ENCODE assay signal across 18 cellular contexts in the genomic region with DNA sequence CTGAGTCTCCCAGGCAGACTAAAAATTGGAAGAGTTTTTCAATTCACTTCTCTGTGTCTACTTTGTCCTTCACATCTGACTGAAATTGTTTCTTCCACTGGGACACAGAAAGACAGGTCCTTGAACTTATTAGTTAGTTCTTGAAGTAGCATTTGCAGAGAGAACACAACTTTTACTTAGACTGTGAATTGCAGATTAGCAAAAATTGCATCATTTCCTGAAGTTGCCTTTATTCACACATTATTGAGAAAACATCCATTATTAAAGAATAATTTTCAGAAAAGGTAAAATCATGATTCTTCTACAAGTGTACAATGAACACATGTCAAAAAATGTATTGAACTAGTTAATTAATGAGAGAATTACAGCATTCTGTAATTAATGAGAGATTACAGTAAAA. TPM values are rescaled to one million over a fixed set of nuclear protein-coding genes. Genes with fewer than 3 reads are reported as not detected.
DNase-seq lines count a peak whose midpoint lies in the region; ATAC-seq and TF ChIP-seq lines count a peak whose summit lies in the region.
"Had no signal": no experiment of that assay in that cellular context is flagged by ENCODE, and none has a peak within 500 bp of the region (broad histone marks: within the 10 kb centered on the region; RNA-seq: fewer than 3 reads in every experiment).

No MANE protein-coding gene starts in this region.

- peak overlapping the region; percentile 96 for H3K4me3 Mint-ChIP-seq in activated naive CD4-positive, alpha-beta T cell treated with anti-CD3 and anti-CD28 coated beads, Interleukin-2, amount 10 ng/mL, durations not matched to agents 7 days and 5 days
- H3K4me3 Mint-ChIP-seq in T-helper 17 cell: peak overlapping the region; percentile 66
- H3K4me3 Mint-ChIP-seq in immature natural killer cell: peak overlapping the region in 4 of 5 donors; percentile 39 to 98 (median 82)
- peak overlapping the region; percentile 69 for H3K4me3 Mint-ChIP-seq in type B pancreatic cell

- ATAC-seq in T-helper 17 cell (no peak), GM21825 (IDR thresholded peaks at IDR 0.05; ENCODE audit: unreplicated experiment) (no peak)
- ATAC-seq: activated CD4-positive, CD25-positive, alpha-beta regulatory T cell treated with anti-CD3 and anti-CD28 coated beads, Interleukin-2, amount 50 U/mL, for 24 hours; PC-3 had no signal

- DNase-seq in activated naive CD4-positive, alpha-beta T cell treated with anti-CD3 and anti-CD28 coated beads, Interleukin-2, amount 10 ng/mL, durations not matched to agents 7 days and 5 days: no peak
- no peak for DNase-seq in activated naive CD4-positive, alpha-beta T cell treated with anti-CD3 and anti-CD28 coated beads, Interleukin-2, amount 50 U/mL, for 16 hours
- DNase-seq in T-helper 17 cell: no peak
- DNase-seq in immature natural killer cell: no peak
- no peak for DNase-seq in type B pancreatic cell (ENCODE audit: extremely low spot score, unreplicated experiment)
- DNase-seq in HPDE6-E6E7 (ENCODE audit: extremely low spot score): no peak
- no peak for DNase-seq in NCI-H1417 treated with DMSO at 0.1 percent for 48 hours (lab: John Stamatoyannopoulos, UW)
- DNase-seq: activated effector memory CD4-positive, alpha-beta T cell treated with anti-CD3 and anti-CD28 coated beads, Interleukin-2, amount 50 U/mL, for 16 hours; DMS79; effector CD4-positive, alpha-beta T cell; HCEC 1CT; NCI-H1417; NCI-H446 treated with DMSO at 0.1 percent for 48 hours had no signal

- CTCF ChIA-PET in activated naive CD4-positive, alpha-beta T cell treated with anti-CD3 and anti-CD28 coated beads, Interleukin-2, amount 10 ng/mL, durations not matched to agents 7 days and 5 days (lab: Charles Lee): interaction anchor here (0.9 to 1.0 kb wide), 2 partner anchors 18 to 24 kb away, joined by 3 read pairs; no protein-coding TSS in a partner anchor

- no peaks in the 10 kb centered on the region for H3K9me3 ChIP-seq in T-helper 17 cell (ENCODE audit: control insufficient read depth, low read length, poor library complexity, severe bottlenecking)

- no peaks in the 10 kb centered on the region for H3K9me3 Mint-ChIP-seq in activated naive CD4-positive, alpha-beta T cell treated with anti-CD3 and anti-CD28 coated beads, Interleukin-2, amount 10 ng/mL, durations not matched to agents 7 days and 5 days
- H3K9me3 Mint-ChIP-seq in immature natural killer cell: no peaks in the 10 kb centered on the region
- H3K9me3 Mint-ChIP-seq in type B pancreatic cell: no peaks in the 10 kb centered on the region

- peaks cover 36% of the 10 kb centered on the region for H3K4me1 Mint-ChIP-seq in activated naive CD4-positive, alpha-beta T cell treated with anti-CD3 and anti-CD28 coated beads, Interleukin-2, amount 10 ng/mL, durations not matched to agents 7 days and 5 days
- H3K4me1 Mint-ChIP-seq in T-helper 17 cell (peaks cover 19% of the 10 kb centered on the region), immature natural killer cell (peaks cover 23 to 44% of the 10 kb centered on the region in 2 donors), type B pancreatic cell (ENCODE audit: unreplicated experiment) (peaks cover 6% of the 10 kb centered on the region)

- TF ChIP-seq CTCF in type B pancreatic cell (conservative IDR thresholded peaks at IDR 0.05): no peak

- H3K27me3 Mint-ChIP-seq in activated naive CD4-positive, alpha-beta T cell treated with anti-CD3 and anti-CD28 coated beads, Interleukin-2, amount 10 ng/mL, durations not matched to agents 7 days and 5 days: peaks cover 3% of the 10 kb centered on the region
- H3K27me3 Mint-ChIP-seq in T-helper 17 cell: peaks cover 6% of the 10 kb centered on the region
- peaks cover 0 to 4% (median 2%) of the 10 kb centered on the region in 3 donors for H3K27me3 Mint-ChIP-seq in immature natural killer cell (ENCODE audit: low read depth in 3 of 3)
- H3K27me3 Mint-ChIP-seq in type B pancreatic cell: peaks cover 13% of the 10 kb centered on the region

- H3K27ac Mint-ChIP-seq in activated naive CD4-positive, alpha-beta T cell treated with anti-CD3 and anti-CD28 coated beads, Interleukin-2, amount 10 ng/mL, durations not matched to agents 7 days and 5 days: peak overlapping the region; percentile 74
- H3K27ac Mint-ChIP-seq in T-helper 17 cell (peak overlapping the region; percentile 96), immature natural killer cell (peak overlapping the region in 1 of 6 donors; percentile 64), type B pancreatic cell (no peak overlapping the region)

- H3K36me3 Mint-ChIP-seq in activated naive CD4-positive, alpha-beta T cell treated with anti-CD3 and anti-CD28 coated beads, Interleukin-2, amount 10 ng/mL, durations not matched to agents 7 days and 5 days: peaks cover 9% of the 10 kb centered on the region
- H3K36me3 Mint-ChIP-seq in T-helper 17 cell (ENCODE audit: low read depth) (peaks cover 2% of the 10 kb centered on the region), immature natural killer cell (peaks cover 0 to 9% (median 8%) of the 10 kb centered on the region in 3 donors), type B pancreatic cell (no peaks in the 10 kb centered on the region)

RNA-seq across cellular contexts. Expression of a gene that starts 1.4 kb away (rescaled TPM):
- total RNA-seq in T-helper 17 cell (10 to 100 TPM; 24.6 to 36.5 TPM), type B pancreatic cell (ENCODE audit: low replicate concordance) (53.2 and 55.7 TPM in 2 replicates)
- polyA plus RNA-seq in immature natural killer cell: 10 to 100 TPM; 62.7 to 83.5 (median 80.9) TPM

RNA-seq across cellular contexts. Expression of a gene that starts 38.6 kb away (rescaled TPM):
- total RNA-seq in T-helper 17 cell: not detected
- polyA plus RNA-seq in immature natural killer cell: not detected
- total RNA-seq in type B pancreatic cell (ENCODE audit: low replicate concordance): 0.82 TPM in 1 of 2 replicates, not detected in the other
- total RNA-seq: fibroblast of villous mesenchyme, liver, PC-3 had no signal

RNA-seq across cellular contexts. Expression of a gene that starts 59.3 kb away (rescaled TPM):
- 10 to 100 TPM; 50.8 to 55.4 TPM for total RNA-seq in T-helper 17 cell
- polyA plus RNA-seq in immature natural killer cell: 100 to 1,000 TPM; 116 to 145 (median 142) TPM
- 40.6 and 57.8 TPM in 2 replicates for total RNA-seq in type B pancreatic cell (ENCODE audit: low replicate concordance)
